17 cellular contexts compared by ENCODE assay signal in the genomic region with DNA sequence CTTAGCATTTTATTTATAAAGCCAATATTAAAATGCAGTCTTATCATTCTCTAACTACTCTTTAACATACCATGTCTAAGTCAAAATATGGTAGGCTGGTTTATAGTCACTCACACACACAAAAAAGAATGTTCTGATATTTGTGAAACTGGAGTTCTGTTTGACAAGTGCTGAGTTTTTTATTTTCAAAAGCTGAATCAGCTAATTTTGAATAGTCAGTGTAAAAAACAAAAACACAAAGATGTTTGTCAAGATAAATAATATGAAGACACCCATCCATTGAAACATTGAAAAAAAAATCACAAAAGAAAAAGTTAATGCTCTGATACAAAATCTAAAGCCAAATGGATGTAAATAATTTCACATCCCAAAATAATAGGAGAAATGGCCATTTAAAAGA.
DNase-seq lines count a peak whose midpoint lies in the region; ATAC-seq, FAIRE-seq and TF ChIP-seq lines count a peak whose summit lies in the region.
"Had no signal": no experiment of that assay in that cellular context is flagged by ENCODE, and none has a peak within 500 bp of the region (broad histone marks: within the 10 kb centered on the region; RNA-seq: fewer than 3 reads in every experiment).

No MANE protein-coding gene starts in this region.

- H2AK9ac ChIP-seq in IMR-90 (replicated peaks; ENCODE audit: low read depth, low read length, poor library complexity): no peak overlapping the region

- no peak overlapping the region for H3K27ac ChIP-seq in A549
- no peak overlapping the region for H3K27ac ChIP-seq in IMR-90 (ENCODE audit: insufficient read depth, low read length)
- H3K27ac ChIP-seq in K562 (ENCODE audit: extremely low read depth, low read depth, low read length): no peak overlapping the region

- H3K9me1 ChIP-seq in IMR-90 (ENCODE audit: insufficient read depth, low read length) (no peaks in the 10 kb centered on the region), K562 (ENCODE audit: control insufficient read depth, insufficient read depth, low read length) (no peaks in the 10 kb centered on the region)

- no peak for TF ChIP-seq RAD21 in A549 (conservative IDR thresholded peaks at IDR 0.05 in 1 of 2, IDR thresholded peaks at IDR 0.05 in 1 of 2)
- no peak for TF ChIP-seq RAD21 in IMR-90 (IDR thresholded peaks at IDR 0.05; ENCODE audit: low read length)
- TF ChIP-seq RAD21 in K562 (CRISPR knock-in tag; conservative IDR thresholded peaks at IDR 0.05 in 1 of 2, IDR thresholded peaks at IDR 0.05 in 1 of 2): no peak

- FAIRE-seq in A549 (lab: Jason Lieb, UNC) (no peak), K562 (lab: Jason Lieb, UNC) (no peak)
- FAIRE-seq: GM12892, GM19239 had no signal

- H2BK20ac ChIP-seq in IMR-90 (ENCODE audit: low read depth, low read length): no peak overlapping the region

- H3K9me3 ChIP-seq in A549 (no peaks in the 10 kb centered on the region), IMR-90 (ENCODE audit: control insufficient read depth, insufficient read depth, low read length) (no peaks in the 10 kb centered on the region), K562 (replicated peaks; ENCODE audit: control insufficient read depth, insufficient read depth, low read depth, low read length) (no peaks in the 10 kb centered on the region)

- no peaks in the 10 kb centered on the region for H3K27me3 ChIP-seq in IMR-90 (ENCODE audit: control insufficient read depth, insufficient read depth, low read length)
- H3K27me3 ChIP-seq in K562 (ENCODE audit: control insufficient read depth in 2 of 2, insufficient read depth in 2 of 2, low read length in 2 of 2): no peaks in the 10 kb centered on the region

- intact Hi-C loops in IMR-90 (cut with micrococcal nuclease) (no loop called here), K562 (cut with micrococcal nuclease) (no loop called here)

- H3K4me3 ChIP-seq in A549 (no peak overlapping the region), IMR-90 (ENCODE audit: insufficient read depth, low read depth, low read length) (no peak overlapping the region), K562 (no peak overlapping the region)
- H3K4me3 ChIP-seq: GM23338 had no signal

- dilution Hi-C loops in IMR-90 (cut with HindIII; ENCODE audit: low sequenced_read_pairs, unreplicated experiment): no loop called here

- H2AK5ac ChIP-seq in IMR-90 (ENCODE audit: low read depth, low read length): no peak overlapping the region

- peaks cover 26 to 63% of the 10 kb centered on the region in 2 experiments for H3K79me1 ChIP-seq in IMR-90 (ENCODE audit: low read depth in 1 of 2, low read length in 2 of 2)

- DNase-seq in A549 (ENCODE audit: low read depth in 1 of 2, low spot score in 1 of 2): no peak
- no peak for DNase-seq in IMR-90
- DNase-seq in K562 (ENCODE audit: extremely low read depth in 1 of 4, low spot score in 3 of 4): no peak
- no peak for DNase-seq in NCI-H82 treated with DMSO at 0.1 percent for 48 hours (lab: John Stamatoyannopoulos, UW; ENCODE audit: unreplicated experiment)
- DNase-seq: 8988T; C1 segment of cervical spinal cord; Calu3; CD4-positive, alpha-beta memory T cell; COR-L47; DMS53; DMS79 treated with DMSO at 0.1 percent for 48 hours; H7 had no signal

- H4K20me1 ChIP-seq in IMR-90 (ENCODE audit: insufficient read depth, low read length) (peaks cover 37% of the 10 kb centered on the region; the same call in 1 of the 2 replicates), K562 (replicated peaks; ENCODE audit: control insufficient read depth, insufficient read depth, low read length) (no peaks in the 10 kb centered on the region)

- H3K4me1 ChIP-seq in A549 (peaks cover 22% of the 10 kb centered on the region; the same call in 2 of the 3 replicates), IMR-90 (ENCODE audit: control insufficient read depth, insufficient read depth, low read length) (peaks cover 2% of the 10 kb centered on the region; the same call in 1 of the 2 replicates), K562 (replicated peaks in 1 of 2; ENCODE audit: control insufficient read depth in 2 of 2, insufficient read depth in 2 of 2, low read length in 2 of 2) (no peaks in the 10 kb centered on the region; a peak in 1 of 5 replicates)

- H3K4ac ChIP-seq in IMR-90 (ENCODE audit: low read depth, low read length): no peak overlapping the region

- H3K4me2 ChIP-seq in A549 (no peak overlapping the region), IMR-90 (ENCODE audit: low read depth, low read length) (no peak overlapping the region), K562 (ENCODE audit: insufficient read depth, low read length) (no peak overlapping the region)
- H3K4me2 ChIP-seq: GM23338 had no signal

- no peak overlapping the region for H3K14ac ChIP-seq in IMR-90 (replicated peaks; ENCODE audit: low read depth, low read length)

- H3K18ac ChIP-seq in IMR-90 (ENCODE audit: low read depth, low read length): no peak overlapping the region

- TF ChIP-seq POLR2A in A549 (IDR thresholded peaks at IDR 0.05; ENCODE audit: low read length) (no peak), IMR-90 (IDR thresholded peaks at IDR 0.05; ENCODE audit: low read depth, low read length) (no peak), K562 (conservative IDR thresholded peaks at IDR 0.05) (no peak)

- POLR2A ChIA-PET in A549 (lab: Yijun Ruan, JAX) (no interaction called here), IMR-90 (lab: Charles Lee; ENCODE audit: unreplicated experiment) (no interaction called here), K562 (lab: Yijun Ruan, JAX) (no interaction called here)

- H4K91ac ChIP-seq in IMR-90 (ENCODE audit: insufficient read depth, low read depth, low read length): no peak overlapping the region

- peaks cover 67% of the 10 kb centered on the region for H3K79me2 ChIP-seq in K562 (ENCODE audit: control insufficient read depth, insufficient read depth, low read length)

- no peak overlapping the region for H4K5ac ChIP-seq in IMR-90 (ENCODE audit: low read depth, low read length)

- H2BK15ac ChIP-seq in IMR-90 (ENCODE audit: low read depth, low read length): no peak overlapping the region

- BruUV-seq in IMR-90 (replicated peaks; lab: Mats Ljungman, UMichigan) (no TSS peak), K562 (replicated peaks; lab: Mats Ljungman, UMichigan) (no TSS peak)

- no peak overlapping the region for H3K23ac ChIP-seq in IMR-90 (ENCODE audit: low read depth, low read length)

- no peak for TF ChIP-seq EP300 in A549 (IDR thresholded peaks at IDR 0.05)
- TF ChIP-seq EP300 in K562 (IDR thresholded peaks at IDR 0.05; ENCODE audit: low read length): no peak

- H3K9ac ChIP-seq in IMR-90 (ENCODE audit: low read depth, low read length) (no peak overlapping the region), K562 (ENCODE audit: insufficient read depth in 1 of 2, low read depth in 2 of 2, low read length in 2 of 2) (no peak overlapping the region)

- H4K8ac ChIP-seq in IMR-90 (ENCODE audit: low read depth in 2 of 2, low read length in 2 of 2): no peak overlapping the region

- TF ChIP-seq CTCF in A549 (IDR thresholded peaks at IDR 0.05) (no peak), IMR-90 (conservative IDR thresholded peaks at IDR 0.05; ENCODE audit: low read depth, low read length) (no peak), K562 (IDR thresholded peaks at IDR 0.05 in 2 of 3, conservative IDR thresholded peaks at IDR 0.05 in 1 of 3; ENCODE audit: insufficient read depth in 2 of 3, low read depth in 1 of 3, low read length in 3 of 3) (no peak)

- no peak overlapping the region for H3K56ac ChIP-seq in IMR-90 (ENCODE audit: extremely low read depth, insufficient read depth, low read length)

- H2AFZ ChIP-seq in IMR-90 (replicated peaks; ENCODE audit: low read length, poor library complexity): no peak overlapping the region
- H2AFZ ChIP-seq in K562 (ENCODE audit: low read depth, low read length): no peak overlapping the region
- H2AFZ ChIP-seq: GM23338 had no signal

- in situ Hi-C loops in IMR-90 (cut with MboI; ENCODE audit: low sequenced_read_pairs) (no loop called here), K562 (cut with MboI) (no loop called here)

- CTCF ChIA-PET in A549 (lab: Yijun Ruan, JAX): no interaction called here
- CTCF ChIA-PET in IMR-90 (lab: Yijun Ruan, JAX): interaction anchor here (0.7 kb wide), 1 partner anchor 1066 kb away, joined by 3 read pairs; no protein-coding TSS in a partner anchor
- CTCF ChIA-PET in K562 (lab: Yijun Ruan, JAX; ENCODE audit: low intra/inter-chr PET ratio): no interaction called here

- no peaks in the 10 kb centered on the region for H3K36me3 ChIP-seq in IMR-90 (ENCODE audit: control insufficient read depth, insufficient read depth, low read length)
- H3K36me3 ChIP-seq in K562 (ENCODE audit: control insufficient read depth, insufficient read depth, low read length): no peaks in the 10 kb centered on the region; the same call in 2 of the 3 replicates

- H2BK120ac ChIP-seq in IMR-90 (ENCODE audit: low read depth, low read length): no peak overlapping the region

- no peak for ATAC-seq in A549
- no peak for ATAC-seq in IMR-90 (ENCODE audit: low read depth)
- no peak for ATAC-seq in K562
- no peak for ATAC-seq in HG03342 (IDR thresholded peaks at IDR 0.05; ENCODE audit: unreplicated experiment)
- ATAC-seq in esophagus mucosa: no peak
- ATAC-seq: GM23338 had no signal

- no peak overlapping the region for H2BK5ac ChIP-seq in IMR-90 (ENCODE audit: low read depth, low read length, poor library complexity, severe bottlenecking)

TF ChIP-seq in A549, 52 proteins besides CTCF, POLR2A, EP300 and RAD21:
- TF ChIP-seq HOXA7 (CRISPR knock-in tag; IDR thresholded peaks at IDR 0.05) (no peak), MAFK (IDR thresholded peaks at IDR 0.05; ENCODE audit: partially characterized antibody) (peak; percentile 93)

TF ChIP-seq in IMR-90, 13 proteins besides CTCF, POLR2A, EP300 and RAD21:
- TF ChIP-seq SMC3 (IDR thresholded peaks at IDR 0.05; ENCODE audit: low read depth, low read length) (no peak), MAFK (IDR thresholded peaks at IDR 0.05; ENCODE audit: low read depth, low read length) (peak; percentile 89)
TF ChIP-seq in IMR-90: peak in this region for 1.

TF ChIP-seq in K562, 482 proteins besides CTCF, POLR2A, EP300 and RAD21 (continues in another document):
- TF ChIP-seq ZNF316 (IDR thresholded peaks at IDR 0.05) (peak; percentile 94), NBN (IDR thresholded peaks at IDR 0.05; ENCODE audit: low read depth) (no peak), BMI1 (IDR thresholded peaks at IDR 0.05; ENCODE audit: low read length) (no peak), MAFF (IDR thresholded peaks at IDR 0.05; ENCODE audit: low read length) (peak; percentile 78), ZNF174 (CRISPR knock-in tag; IDR thresholded peaks at IDR 0.05) (no peak), MAFG (tag; conservative IDR thresholded peaks at IDR 0.05) (peak; percentile 83), ZC3H4 (CRISPR knock-in tag; IDR thresholded peaks at IDR 0.05; ENCODE audit: borderline replicate concordance) (no peak)
